Comparison of ENCODE assay signal across 1 cellular context in the genomic region with DNA sequence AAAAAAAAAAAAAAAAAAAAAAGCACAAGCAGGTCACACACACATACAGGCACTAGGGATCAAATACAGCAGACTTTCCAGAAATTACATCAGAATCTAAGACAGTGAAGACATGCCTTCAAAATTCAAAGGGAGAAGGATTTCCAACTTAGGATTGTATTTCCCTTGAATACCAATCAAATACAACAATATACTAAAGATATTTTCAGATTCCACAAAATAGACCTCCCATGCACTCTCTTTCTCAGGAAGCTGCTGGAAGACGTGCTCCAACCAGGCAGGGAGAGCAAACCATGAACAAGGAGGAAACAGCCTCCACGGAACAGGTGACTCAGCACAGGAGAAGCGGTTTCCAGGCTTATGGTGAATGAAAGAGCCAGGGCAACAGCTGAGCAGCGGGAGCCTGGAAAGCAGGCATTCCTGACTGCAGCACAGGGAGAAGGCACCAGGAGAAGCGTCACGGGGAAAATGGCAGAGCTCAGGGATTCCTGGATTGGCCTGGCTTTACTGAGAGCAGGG.
TF ChIP-seq lines count a peak whose summit lies in the region.

No MANE protein-coding gene starts in this region.

TF ChIP-seq in H1, 55 proteins besides CTCF, POLR2A, EP300 and RAD21:
- TF ChIP-seq TCF12 (IDR thresholded peaks at IDR 0.05; ENCODE audit: low read depth, low read length) (0 out of 2 replicates have a peak, but pooled peaks have one; percentile 57), BACH1 (IDR thresholded peaks at IDR 0.05; ENCODE audit: low read length) (peak; percentile 99), SP1 (IDR thresholded peaks at IDR 0.05; ENCODE audit: low read depth, low read length) (0 out of 2 replicates have a peak, but pooled peaks have one; percentile 53), RXRA (IDR thresholded peaks at IDR 0.05; ENCODE audit: insufficient read depth, low read depth, low read length) (no peak), SIX5 (IDR thresholded peaks at IDR 0.05; ENCODE audit: low read depth, low read length) (no peak), TBP (IDR thresholded peaks at IDR 0.05; ENCODE audit: low read depth, low read length) (peak; percentile 67), POLR2AphosphoS5 (IDR thresholded peaks at IDR 0.05; ENCODE audit: low read depth, low read length) (peak; percentile 46; the same call in 1 of the 2 replicates), GABPA (IDR thresholded peaks at IDR 0.05; ENCODE audit: borderline replicate concordance, insufficient read depth, low read length) (peak; percentile 69; the same call in 1 of the 2 replicates), CHD2 (IDR thresholded peaks at IDR 0.05; ENCODE audit: low read length) (no peak), ASH2L (IDR thresholded peaks at IDR 0.05; ENCODE audit: low read length) (peak; percentile 27), TEAD4 (IDR thresholded peaks at IDR 0.05; ENCODE audit: low read depth, low read length) (peak; percentile 81), HDAC2 (IDR thresholded peaks at IDR 0.05; ENCODE audit: borderline replicate concordance in 1 of 2, low read depth in 2 of 2, low read length in 2 of 2) (peak in 1 of 2 experiments; percentile 69; a peak in 1 of 4 replicates), CEBPB (IDR thresholded peaks at IDR 0.05; ENCODE audit: low read depth, low read length) (no peak), TAF1 (IDR thresholded peaks at IDR 0.05; ENCODE audit: low read depth, low read length) (peak; percentile 41; the same call in 1 of the 2 replicates), SIN3A (conservative IDR thresholded peaks at IDR 0.05 in 1 of 2, IDR thresholded peaks at IDR 0.05 in 1 of 2; ENCODE audit: low read depth in 1 of 2, low read length in 2 of 2) (peak; percentile 65 to 82; a peak in 2 of 4 replicates), TAF7 (optimal IDR thresholded peaks at IDR 0.05; ENCODE audit: borderline replicate concordance, low read depth, low read length) (no peak), YY1 (IDR thresholded peaks at IDR 0.05; ENCODE audit: low read depth, low read length) (peak; percentile 89), FOSL1 (IDR thresholded peaks at IDR 0.05; ENCODE audit: insufficient read depth, low read depth, low read length) (no peak), ZNF274 (IDR thresholded peaks at IDR 0.05; ENCODE audit: borderline replicate concordance, extremely low read depth, low read length) (no peak), RBBP5 (IDR thresholded peaks at IDR 0.05; ENCODE audit: borderline replicate concordance, low read depth, low read length) (no peak), JUND (IDR thresholded peaks at IDR 0.05; ENCODE audit: low read length) (peak; percentile 64; the same call in 1 of the 2 replicates), CBX5 (IDR thresholded peaks at IDR 0.05; ENCODE audit: low read depth, low read length) (no peak), MAFK (IDR thresholded peaks at IDR 0.05; ENCODE audit: low read depth, low read length) (peak; percentile 91; the same call in 1 of the 2 replicates), KDM4A (IDR thresholded peaks at IDR 0.05; ENCODE audit: low read depth, low read length, severe bottlenecking) (no peak)
- TF ChIP-seq, protein P1, sequence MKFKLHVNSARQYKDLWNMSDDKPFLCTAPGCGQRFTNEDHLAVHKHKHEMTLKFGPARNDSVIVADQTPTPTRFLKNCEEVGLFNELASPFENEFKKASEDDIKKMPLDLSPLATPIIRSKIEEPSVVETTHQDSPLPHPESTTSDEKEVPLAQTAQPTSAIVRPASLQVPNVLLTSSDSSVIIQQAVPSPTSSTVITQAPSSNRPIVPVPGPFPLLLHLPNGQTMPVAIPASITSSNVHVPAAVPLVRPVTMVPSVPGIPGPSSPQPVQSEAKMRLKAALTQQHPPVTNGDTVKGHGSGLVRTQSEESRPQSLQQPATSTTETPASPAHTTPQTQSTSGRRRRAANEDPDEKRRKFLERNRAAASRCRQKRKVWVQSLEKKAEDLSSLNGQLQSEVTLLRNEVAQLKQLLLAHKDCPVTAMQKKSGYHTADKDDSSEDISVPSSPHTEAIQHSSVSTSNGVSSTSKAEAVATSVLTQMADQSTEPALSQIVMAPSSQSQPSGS (IDR thresholded peaks at IDR 0.05; ENCODE audit: low read length), result 0 out of 2 replicates have a peak, but pooled peaks have one; percentile 26
- TF ChIP-seq, protein P2, sequence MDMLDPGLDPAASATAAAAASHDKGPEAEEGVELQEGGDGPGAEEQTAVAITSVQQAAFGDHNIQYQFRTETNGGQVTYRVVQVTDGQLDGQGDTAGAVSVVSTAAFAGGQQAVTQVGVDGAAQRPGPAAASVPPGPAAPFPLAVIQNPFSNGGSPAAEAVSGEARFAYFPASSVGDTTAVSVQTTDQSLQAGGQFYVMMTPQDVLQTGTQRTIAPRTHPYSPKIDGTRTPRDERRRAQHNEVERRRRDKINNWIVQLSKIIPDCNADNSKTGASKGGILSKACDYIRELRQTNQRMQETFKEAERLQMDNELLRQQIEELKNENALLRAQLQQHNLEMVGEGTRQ (IDR thresholded peaks at IDR 0.05; ENCODE audit: low read length), result 0 out of 2 replicates have a peak, but pooled peaks have one; percentile 5
- TF ChIP-seq, protein P3, sequence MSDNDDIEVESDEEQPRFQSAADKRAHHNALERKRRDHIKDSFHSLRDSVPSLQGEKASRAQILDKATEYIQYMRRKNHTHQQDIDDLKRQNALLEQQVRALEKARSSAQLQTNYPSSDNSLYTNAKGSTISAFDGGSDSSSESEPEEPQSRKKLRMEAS (IDR thresholded peaks at IDR 0.05), result peak; percentile 44; the same call in 1 of the 2 replicates
- TF ChIP-seq, protein P4, sequence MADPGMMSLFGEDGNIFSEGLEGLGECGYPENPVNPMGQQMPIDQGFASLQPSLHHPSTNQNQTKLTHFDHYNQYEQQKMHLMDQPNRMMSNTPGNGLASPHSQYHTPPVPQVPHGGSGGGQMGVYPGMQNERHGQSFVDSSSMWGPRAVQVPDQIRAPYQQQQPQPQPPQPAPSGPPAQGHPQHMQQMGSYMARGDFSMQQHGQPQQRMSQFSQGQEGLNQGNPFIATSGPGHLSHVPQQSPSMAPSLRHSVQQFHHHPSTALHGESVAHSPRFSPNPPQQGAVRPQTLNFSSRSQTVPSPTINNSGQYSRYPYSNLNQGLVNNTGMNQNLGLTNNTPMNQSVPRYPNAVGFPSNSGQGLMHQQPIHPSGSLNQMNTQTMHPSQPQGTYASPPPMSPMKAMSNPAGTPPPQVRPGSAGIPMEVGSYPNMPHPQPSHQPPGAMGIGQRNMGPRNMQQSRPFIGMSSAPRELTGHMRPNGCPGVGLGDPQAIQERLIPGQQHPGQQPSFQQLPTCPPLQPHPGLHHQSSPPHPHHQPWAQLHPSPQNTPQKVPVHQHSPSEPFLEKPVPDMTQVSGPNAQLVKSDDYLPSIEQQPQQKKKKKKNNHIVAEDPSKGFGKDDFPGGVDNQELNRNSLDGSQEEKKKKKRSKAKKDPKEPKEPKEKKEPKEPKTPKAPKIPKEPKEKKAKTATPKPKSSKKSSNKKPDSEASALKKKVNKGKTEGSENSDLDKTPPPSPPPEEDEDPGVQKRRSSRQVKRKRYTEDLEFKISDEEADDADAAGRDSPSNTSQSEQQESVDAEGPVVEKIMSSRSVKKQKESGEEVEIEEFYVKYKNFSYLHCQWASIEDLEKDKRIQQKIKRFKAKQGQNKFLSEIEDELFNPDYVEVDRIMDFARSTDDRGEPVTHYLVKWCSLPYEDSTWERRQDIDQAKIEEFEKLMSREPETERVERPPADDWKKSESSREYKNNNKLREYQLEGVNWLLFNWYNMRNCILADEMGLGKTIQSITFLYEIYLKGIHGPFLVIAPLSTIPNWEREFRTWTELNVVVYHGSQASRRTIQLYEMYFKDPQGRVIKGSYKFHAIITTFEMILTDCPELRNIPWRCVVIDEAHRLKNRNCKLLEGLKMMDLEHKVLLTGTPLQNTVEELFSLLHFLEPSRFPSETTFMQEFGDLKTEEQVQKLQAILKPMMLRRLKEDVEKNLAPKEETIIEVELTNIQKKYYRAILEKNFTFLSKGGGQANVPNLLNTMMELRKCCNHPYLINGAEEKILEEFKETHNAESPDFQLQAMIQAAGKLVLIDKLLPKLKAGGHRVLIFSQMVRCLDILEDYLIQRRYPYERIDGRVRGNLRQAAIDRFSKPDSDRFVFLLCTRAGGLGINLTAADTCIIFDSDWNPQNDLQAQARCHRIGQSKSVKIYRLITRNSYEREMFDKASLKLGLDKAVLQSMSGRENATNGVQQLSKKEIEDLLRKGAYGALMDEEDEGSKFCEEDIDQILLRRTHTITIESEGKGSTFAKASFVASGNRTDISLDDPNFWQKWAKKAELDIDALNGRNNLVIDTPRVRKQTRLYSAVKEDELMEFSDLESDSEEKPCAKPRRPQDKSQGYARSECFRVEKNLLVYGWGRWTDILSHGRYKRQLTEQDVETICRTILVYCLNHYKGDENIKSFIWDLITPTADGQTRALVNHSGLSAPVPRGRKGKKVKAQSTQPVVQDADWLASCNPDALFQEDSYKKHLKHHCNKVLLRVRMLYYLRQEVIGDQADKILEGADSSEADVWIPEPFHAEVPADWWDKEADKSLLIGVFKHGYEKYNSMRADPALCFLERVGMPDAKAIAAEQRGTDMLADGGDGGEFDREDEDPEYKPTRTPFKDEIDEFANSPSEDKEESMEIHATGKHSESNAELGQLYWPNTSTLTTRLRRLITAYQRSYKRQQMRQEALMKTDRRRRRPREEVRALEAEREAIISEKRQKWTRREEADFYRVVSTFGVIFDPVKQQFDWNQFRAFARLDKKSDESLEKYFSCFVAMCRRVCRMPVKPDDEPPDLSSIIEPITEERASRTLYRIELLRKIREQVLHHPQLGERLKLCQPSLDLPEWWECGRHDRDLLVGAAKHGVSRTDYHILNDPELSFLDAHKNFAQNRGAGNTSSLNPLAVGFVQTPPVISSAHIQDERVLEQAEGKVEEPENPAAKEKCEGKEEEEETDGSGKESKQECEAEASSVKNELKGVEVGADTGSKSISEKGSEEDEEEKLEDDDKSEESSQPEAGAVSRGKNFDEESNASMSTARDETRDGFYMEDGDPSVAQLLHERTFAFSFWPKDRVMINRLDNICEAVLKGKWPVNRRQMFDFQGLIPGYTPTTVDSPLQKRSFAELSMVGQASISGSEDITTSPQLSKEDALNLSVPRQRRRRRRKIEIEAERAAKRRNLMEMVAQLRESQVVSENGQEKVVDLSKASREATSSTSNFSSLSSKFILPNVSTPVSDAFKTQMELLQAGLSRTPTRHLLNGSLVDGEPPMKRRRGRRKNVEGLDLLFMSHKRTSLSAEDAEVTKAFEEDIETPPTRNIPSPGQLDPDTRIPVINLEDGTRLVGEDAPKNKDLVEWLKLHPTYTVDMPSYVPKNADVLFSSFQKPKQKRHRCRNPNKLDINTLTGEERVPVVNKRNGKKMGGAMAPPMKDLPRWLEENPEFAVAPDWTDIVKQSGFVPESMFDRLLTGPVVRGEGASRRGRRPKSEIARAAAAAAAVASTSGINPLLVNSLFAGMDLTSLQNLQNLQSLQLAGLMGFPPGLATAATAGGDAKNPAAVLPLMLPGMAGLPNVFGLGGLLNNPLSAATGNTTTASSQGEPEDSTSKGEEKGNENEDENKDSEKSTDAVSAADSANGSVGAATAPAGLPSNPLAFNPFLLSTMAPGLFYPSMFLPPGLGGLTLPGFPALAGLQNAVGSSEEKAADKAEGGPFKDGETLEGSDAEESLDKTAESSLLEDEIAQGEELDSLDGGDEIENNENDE (IDR thresholded peaks at IDR 0.05; ENCODE audit: insufficient replicate concordance, low read length), result no peak
